Comparison of ENCODE assay signal across 13 cellular contexts in genomic region chrX:38816158-38816557, GRCh38. TPM values are rescaled to one million over a fixed set of nuclear protein-coding genes. Genes with fewer than 3 reads are reported as not detected.
DNase-seq lines count a peak whose midpoint lies in the region; ATAC-seq and TF ChIP-seq lines count a peak whose summit lies in the region.
"Had no signal": no experiment of that assay in that cellular context is flagged by ENCODE, and none has a peak within 500 bp of the region (broad histone marks: within the 10 kb centered on the region; RNA-seq: fewer than 3 reads in every experiment).

No MANE protein-coding gene starts in this region.

- no peaks in the 10 kb centered on the region for H4K20me1 ChIP-seq in HCT116 (ENCODE audit: insufficient read depth)

- H3K23ac ChIP-seq in mesenchymal stem cell (ENCODE audit: low read length in 2 of 2) = no peak overlapping the region

- H3K4me3 Mint-ChIP-seq in CD4-positive, CD25-positive, alpha-beta regulatory T cell = no peak overlapping the region
- H3K4me3 Mint-ChIP-seq in activated T-helper 2 cell treated with anti-CD3 and anti-CD28 coated beads, Interferon-gamma antibody, Interleukin-2, Interleukin-4, amounts not matched to agents 10 μg/mL and 5 μg/mL and 100 μg/mL, durations not matched to agents 14 hours and 24 hours and 36 hours (ENCODE audit: low read depth) = no peak overlapping the region
- H3K4me3 Mint-ChIP-seq: H9 had no signal

- peaks cover 0 to 3% (median 0%) of the 10 kb centered on the region in 7 donors for H3K9me3 Mint-ChIP-seq in CD4-positive, CD25-positive, alpha-beta regulatory T cell
- H3K9me3 Mint-ChIP-seq in activated T-helper 2 cell treated with anti-CD3 and anti-CD28 coated beads, Interferon-gamma antibody, Interleukin-2, Interleukin-4, amounts not matched to agents 10 μg/mL and 5 μg/mL and 100 μg/mL, durations not matched to agents 14 hours and 24 hours and 36 hours = no peaks in the 10 kb centered on the region

- H3K9me3 ChIP-seq in CD4-positive, CD25-positive, alpha-beta regulatory T cell (ENCODE audit: control insufficient read depth in 2 of 2, low read length in 2 of 2) = no peaks in the 10 kb centered on the region
- H3K9me3 ChIP-seq in HCT116 (ENCODE audit: control insufficient read depth in 1 of 2, insufficient read depth in 1 of 2, low read depth in 1 of 2, low read length in 2 of 2) (no peaks in the 10 kb centered on the region), mesenchymal stem cell (ENCODE audit: control insufficient read depth, low read length) (peaks cover 2% of the 10 kb centered on the region)
- H3K9me3 ChIP-seq: Peyer's patch had no signal

- peaks cover 4% of the 10 kb centered on the region for H3K36me3 Mint-ChIP-seq in CD4-positive, CD25-positive, alpha-beta regulatory T cell
- H3K36me3 Mint-ChIP-seq in activated T-helper 2 cell treated with anti-CD3 and anti-CD28 coated beads, Interferon-gamma antibody, Interleukin-2, Interleukin-4, amounts not matched to agents 10 μg/mL and 5 μg/mL and 100 μg/mL, durations not matched to agents 14 hours and 24 hours and 36 hours (ENCODE audit: low read depth) = peaks cover 3% of the 10 kb centered on the region

- no TSS peak for BruUV-seq in HCT116 (replicated peaks; lab: Mats Ljungman, UMichigan)

- H2BK5ac ChIP-seq in mesenchymal stem cell (ENCODE audit: low read depth, low read length, poor library complexity, severe bottlenecking) = no peak overlapping the region

- peak overlapping the region; percentile 47 for H3K27ac ChIP-seq in CD4-positive, CD25-positive, alpha-beta regulatory T cell (ENCODE audit: insufficient read depth, low read length, poor library complexity, severe bottlenecking)
- H3K27ac ChIP-seq in HCT116 (ENCODE audit: low read depth, low read length) (no peak overlapping the region), mesenchymal stem cell (ENCODE audit: low read length, poor library complexity, severe bottlenecking) (peak overlapping the region; percentile 56)

- H3K79me1 ChIP-seq in mesenchymal stem cell (replicated peaks; ENCODE audit: low read length, poor library complexity, severe bottlenecking) = no peaks in the 10 kb centered on the region

- no peaks in the 10 kb centered on the region for H3K36me3 ChIP-seq in CD4-positive, CD25-positive, alpha-beta regulatory T cell (ENCODE audit: control insufficient read depth, insufficient read depth, low read length)
- H3K36me3 ChIP-seq in HCT116 (ENCODE audit: control insufficient read depth in 1 of 2, insufficient read depth in 2 of 2, low read length in 2 of 2) = no peaks in the 10 kb centered on the region
- H3K36me3 ChIP-seq in mesenchymal stem cell (ENCODE audit: control insufficient read depth in 1 of 2, insufficient read depth in 2 of 2, low read depth in 1 of 2, low read length in 2 of 2) = no peaks in the 10 kb centered on the region
- H3K36me3 ChIP-seq: Peyer's patch had no signal

- no peak for TF ChIP-seq RAD21 in HCT116 (IDR thresholded peaks at IDR 0.05; ENCODE audit: low read depth)

- H3K9ac ChIP-seq in HCT116 (ENCODE audit: low read length) = no peak overlapping the region
- no peak overlapping the region for H3K9ac ChIP-seq in mesenchymal stem cell (ENCODE audit: low read length)

- RAD21 ChIA-PET in HCT116 (lab: Charles Lee; ENCODE audit: low non-redundant PET in 1 of 2, low total read pairs in 2 of 2, uncharacterized antibody in 2 of 2, unreplicated experiment in 2 of 2) = no interaction called here

- peaks cover 17% of the 10 kb centered on the region for H3K4me1 ChIP-seq in CD4-positive, CD25-positive, alpha-beta regulatory T cell (ENCODE audit: control insufficient read depth, insufficient read depth, low read length, poor library complexity, severe bottlenecking)
- H3K4me1 ChIP-seq in HCT116 (ENCODE audit: control insufficient read depth in 1 of 2, insufficient read depth in 2 of 2, low read length in 2 of 2) (peaks cover 8 to 9% of the 10 kb centered on the region in 2 experiments; a peak in 3 of 4 replicates), mesenchymal stem cell (ENCODE audit: control insufficient read depth, insufficient read depth, low read depth, low read length) (no peaks in the 10 kb centered on the region)

- no peak overlapping the region for H4K91ac ChIP-seq in mesenchymal stem cell (ENCODE audit: low read length)

- no peak overlapping the region for H3K4me3 ChIP-seq in CD4-positive, CD25-positive, alpha-beta regulatory T cell (ENCODE audit: low read depth, low read length)
- H3K4me3 ChIP-seq in HCT116 (replicated peaks in 1 of 2; ENCODE audit: low read depth in 1 of 2, low read length in 2 of 2) (no peak overlapping the region), mesenchymal stem cell (ENCODE audit: insufficient read depth in 1 of 2, low read depth in 1 of 2, low read length in 2 of 2) (no peak overlapping the region)
- H3K4me3 ChIP-seq: Peyer's patch had no signal

- H2AK5ac ChIP-seq in mesenchymal stem cell (ENCODE audit: low read length, severe bottlenecking) = no peak overlapping the region

- TF ChIP-seq POLR2A in HCT116 (IDR thresholded peaks at IDR 0.05; ENCODE audit: borderline replicate concordance, extremely low read depth, insufficient read depth, insufficient read length) = no peak

- CTCF ChIA-PET in HCT116 (lab: Charles Lee) = no interaction called here

- DNase-seq in CD4-positive, CD25-positive, alpha-beta regulatory T cell = peak in 1 of 3 donors; percentile 50
- DNase-seq in HCT116 (ENCODE audit: low read depth, low spot score) (no peak), mesenchymal stem cell (no peak), amniotic stem cell (lab: John Stamatoyannopoulos, UW) (no peak)
- DNase-seq in activated T-helper 2 cell treated with anti-CD3 and anti-CD28 coated beads, Interferon-gamma antibody, Interleukin-2, Interleukin-4, amounts not matched to agents 10 μg/mL and 5 μg/mL and 100 μg/mL, durations not matched to agents 14 hours and 24 hours and 36 hours (ENCODE audit: low spot score) = peak; percentile 49
- DNase-seq: effector CD4-positive, alpha-beta T cell; H9; Kasumi-1; retina had no signal

- H3K14ac ChIP-seq in mesenchymal stem cell (ENCODE audit: low read length in 2 of 2) = no peak overlapping the region

- WGBS in mesenchymal stem cell = 85% methylated on average over 2 of the region's 3 CpGs

- no peaks in the 10 kb centered on the region for H3K9me2 ChIP-seq in HCT116 (ENCODE audit: insufficient read depth)

- TF ChIP-seq CTCF in HCT116 (IDR thresholded peaks at IDR 0.05 in 2 of 3, conservative IDR thresholded peaks at IDR 0.05 in 1 of 3; ENCODE audit: borderline replicate concordance in 1 of 3, insufficient read depth in 1 of 3, low read depth in 2 of 3, low read length in 2 of 3) = no peak

- no peak overlapping the region for H4K8ac ChIP-seq in mesenchymal stem cell (ENCODE audit: low read length)

- H3K27me3 Mint-ChIP-seq in CD4-positive, CD25-positive, alpha-beta regulatory T cell = no peaks in the 10 kb centered on the region
- H3K27me3 Mint-ChIP-seq in activated T-helper 2 cell treated with anti-CD3 and anti-CD28 coated beads, Interferon-gamma antibody, Interleukin-2, Interleukin-4, amounts not matched to agents 10 μg/mL and 5 μg/mL and 100 μg/mL, durations not matched to agents 14 hours and 24 hours and 36 hours (ENCODE audit: low read depth) = no peaks in the 10 kb centered on the region

- H3K18ac ChIP-seq in mesenchymal stem cell (ENCODE audit: low read depth in 1 of 2, low read length in 2 of 2) = peak overlapping the region; percentile 24 to 62

- peak overlapping the region in 2 of 3 donors; percentile 31 to 43 for H3K27ac Mint-ChIP-seq in CD4-positive, CD25-positive, alpha-beta regulatory T cell
- no peak overlapping the region for H3K27ac Mint-ChIP-seq in activated T-helper 2 cell treated with anti-CD3 and anti-CD28 coated beads, Interferon-gamma antibody, Interleukin-2, Interleukin-4, amounts not matched to agents 10 μg/mL and 5 μg/mL and 100 μg/mL, durations not matched to agents 14 hours and 24 hours and 36 hours
- H3K27ac Mint-ChIP-seq: H9 had no signal

- H2BK120ac ChIP-seq in mesenchymal stem cell (ENCODE audit: low read depth, low read length) = no peak overlapping the region

- no peak overlapping the region for H3K4ac ChIP-seq in mesenchymal stem cell (ENCODE audit: low read depth in 1 of 2, low read length in 2 of 2)

- H3K4me1 Mint-ChIP-seq in CD4-positive, CD25-positive, alpha-beta regulatory T cell = peaks cover 8 to 28% (median 17%) of the 10 kb centered on the region in 4 donors
- peaks cover 13% of the 10 kb centered on the region for H3K4me1 Mint-ChIP-seq in activated T-helper 2 cell treated with anti-CD3 and anti-CD28 coated beads, Interferon-gamma antibody, Interleukin-2, Interleukin-4, amounts not matched to agents 10 μg/mL and 5 μg/mL and 100 μg/mL, durations not matched to agents 14 hours and 24 hours and 36 hours (ENCODE audit: low read depth)
- H3K4me1 Mint-ChIP-seq: H9 had no signal

- intact Hi-C loops in HCT116 (cut with micrococcal nuclease) = no loop called here
- intact Hi-C loops in activated T-helper 2 cell treated with anti-CD3 and anti-CD28 coated beads, Interferon-gamma antibody, Interleukin-2, Interleukin-4, amounts not matched to agents 10 μg/mL and 5 μg/mL and 100 μg/mL, durations not matched to agents 14 hours and 24 hours and 36 hours (cut with micrococcal nuclease) = loop anchor here (2.0 kb wide), 1 partner anchor 15 kb away; the partner anchor contains the start of gene MID1IP1

- H2AFZ ChIP-seq in HCT116 (ENCODE audit: low read depth, low read length, poor library complexity, severe bottlenecking) (peak overlapping the region; percentile 26), mesenchymal stem cell (ENCODE audit: low read depth, low read length) (no peak overlapping the region)

- H3K4me2 ChIP-seq in HCT116 (ENCODE audit: low read length) (no peak overlapping the region), mesenchymal stem cell (ENCODE audit: low read length, poor library complexity, severe bottlenecking) (no peak overlapping the region)

- no peaks in the 10 kb centered on the region for H3K27me3 ChIP-seq in CD4-positive, CD25-positive, alpha-beta regulatory T cell (ENCODE audit: control insufficient read depth, insufficient read depth, low read length)
- H3K27me3 ChIP-seq in HCT116 (ENCODE audit: insufficient read depth, low read length) (no peaks in the 10 kb centered on the region), mesenchymal stem cell (ENCODE audit: control insufficient read depth in 1 of 2, insufficient read depth in 1 of 2, low read length in 2 of 2) (peaks cover 0 to 6% of the 10 kb centered on the region in 2 experiments)
- H3K27me3 ChIP-seq: Peyer's patch had no signal

- peak overlapping the region in 1 of 2 experiments; percentile 52 for H2BK12ac ChIP-seq in mesenchymal stem cell (ENCODE audit: low read length in 2 of 2)

- no peak overlapping the region for H2BK15ac ChIP-seq in mesenchymal stem cell (ENCODE audit: low read depth, poor library complexity, severe bottlenecking)

- POLR2A ChIA-PET in HCT116 (lab: Charles Lee) = interaction anchor here (1.6 kb wide), 1 partner anchor 12 kb away, joined by 6 read pairs; no protein-coding TSS in a partner anchor

- ATAC-seq in CD4-positive, CD25-positive, alpha-beta regulatory T cell (ENCODE audit: low read depth in 2 of 2) = no peak
- ATAC-seq in HCT116 (no peak), GM18870 (IDR thresholded peaks at IDR 0.05; ENCODE audit: unreplicated experiment) (no peak), HG03139 (IDR thresholded peaks at IDR 0.05; ENCODE audit: unreplicated experiment) (no peak), GM19351 (IDR thresholded peaks at IDR 0.05; ENCODE audit: unreplicated experiment) (no peak)

- H3K79me2 ChIP-seq in HCT116 (ENCODE audit: insufficient read depth, low read length) = no peaks in the 10 kb centered on the region

RNA-seq across cellular contexts. Expression of gene MID1IP1, which starts 14.9 kb away (rescaled TPM):
- total RNA-seq in CD4-positive, CD25-positive, alpha-beta regulatory T cell = 13.0 TPM
- 10 to 100 TPM in 3 of 4 donors, 1 to 10 TPM in 1; 8.8 to 17.3 (median 13.7) TPM for polyA plus RNA-seq in CD4-positive, CD25-positive, alpha-beta regulatory T cell
- 109 TPM for total RNA-seq in HCT116 (2021; ENCODE audit: unreplicated experiment)
- 93.3 and 104 TPM in 2 replicates for polyA plus RNA-seq in HCT116 (2012)
- total RNA-seq in activated T-helper 2 cell treated with anti-CD3 and anti-CD28 coated beads, Interferon-gamma antibody, Interleukin-2, Interleukin-4, amounts not matched to agents 10 μg/mL and 5 μg/mL and 100 μg/mL, durations not matched to agents 14 hours and 24 hours and 36 hours = 95.4 and 96.6 TPM in 2 replicates
- polyA plus RNA-seq in mesenchymal stem cell (2013, experiment 1 of 2) = 39.9 TPM
- polyA plus RNA-seq in mesenchymal stem cell (2013, experiment 2 of 2) = 41.8 TPM
